8 cellular contexts compared by ENCODE assay signal in the genomic region with DNA sequence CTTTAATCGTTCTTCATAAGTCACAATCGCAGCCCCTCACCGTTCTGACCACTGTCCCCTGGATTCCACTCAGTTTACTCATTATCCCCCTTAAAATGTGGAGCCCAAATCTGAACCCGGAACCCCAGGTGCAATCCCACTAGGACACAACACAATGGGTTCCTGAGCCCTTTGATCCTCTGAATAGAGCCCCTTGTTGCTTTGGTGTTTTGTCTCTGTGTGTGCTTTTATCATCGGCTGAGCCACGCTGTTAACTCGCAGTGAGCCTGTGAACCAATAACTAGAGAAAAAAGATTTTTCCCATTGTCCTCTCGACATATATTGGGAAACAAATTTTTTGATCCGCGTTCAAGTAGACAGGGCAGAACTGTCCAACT. TPM values are rescaled to one million over a fixed set of nuclear protein-coding genes. Genes with fewer than 3 reads are reported as not detected.
DNase-seq lines count a peak whose midpoint lies in the region; ATAC-seq and TF ChIP-seq lines count a peak whose summit lies in the region.

No MANE protein-coding gene starts in this region.

- TF ChIP-seq POLR2A in Peyer's patch (IDR thresholded peaks at IDR 0.05) (no peak), esophagus muscularis mucosa (IDR thresholded peaks at IDR 0.05; ENCODE audit: low read depth) (no peak)

- H3K36me3 ChIP-seq in Peyer's patch (no peaks in the 10 kb centered on the region), esophagus muscularis mucosa (no peaks in the 10 kb centered on the region), psoas muscle (ENCODE audit: insufficient read depth in 1 of 2, low read depth in 1 of 2) (no peaks in the 10 kb centered on the region)

- no peaks in the 10 kb centered on the region for H3K27me3 ChIP-seq in Peyer's patch
- no peaks in the 10 kb centered on the region for H3K27me3 ChIP-seq in esophagus muscularis mucosa
- H3K27me3 ChIP-seq in psoas muscle (ENCODE audit: insufficient read depth in 3 of 3, low read length in 2 of 3): no peaks in the 10 kb centered on the region

- H3K4me3 ChIP-seq in GM12864 (ENCODE audit: low read depth, low read length) (peak overlapping the region; percentile 85), Peyer's patch (peak overlapping the region; percentile 61 to 91 (median 72)), esophagus muscularis mucosa (peak overlapping the region; percentile 68 to 78 (median 72)), psoas muscle (peak overlapping the region; percentile 81)

- peaks cover 0 to 3% (median 0%) of the 10 kb centered on the region in 4 donors for H3K4me1 ChIP-seq in Peyer's patch
- peaks cover 9 to 39% (median 29%) of the 10 kb centered on the region in 4 donors for H3K4me1 ChIP-seq in esophagus muscularis mucosa
- H3K4me1 ChIP-seq in psoas muscle: no peaks in the 10 kb centered on the region

- peak overlapping the region; percentile 38 to 95 (median 84) for H3K27ac ChIP-seq in Peyer's patch
- H3K27ac ChIP-seq in esophagus muscularis mucosa (replicated peaks in 1 of 4): peak overlapping the region; percentile 91 to 96 (median 94)
- H3K27ac ChIP-seq in psoas muscle: peak overlapping the region; percentile 85

- ATAC-seq in psoas muscle (no peak), HG02642 (IDR thresholded peaks at IDR 0.05; ENCODE audit: poor library complexity, unreplicated experiment) (no peak)

- TF ChIP-seq CTCF in GM12864 (IDR thresholded peaks at IDR 0.05; ENCODE audit: low read depth, low read length, missing control alignments) (no peak), Peyer's patch (IDR thresholded peaks at IDR 0.05) (no peak), esophagus muscularis mucosa (IDR thresholded peaks at IDR 0.05) (no peak), psoas muscle (IDR thresholded peaks at IDR 0.05) (no peak)

- intact Hi-C loops in esophagus muscularis mucosa (cut with DNase I): loop anchor here (10.0 kb wide), 1 partner anchor 358 kb away; a partner anchor contains a TSS
- intact Hi-C loops in psoas muscle (cut with DNase I): loop anchor here in 1 of 2 donors (10.0 kb wide), 1 partner anchor 668 kb away; a partner anchor contains a TSS

- 47% methylated on average over 10 of the region's 10 CpGs for WGBS in esophagus muscularis mucosa
- 21 to 47% (median 23%) methylated on average over 10 of the region's 10 CpGs for WGBS in psoas muscle, 3 donors

- no peak for TF ChIP-seq EP300 in esophagus muscularis mucosa (IDR thresholded peaks at IDR 0.05)

- H3K9me3 ChIP-seq in Peyer's patch (no peaks in the 10 kb centered on the region), esophagus muscularis mucosa (no peaks in the 10 kb centered on the region), psoas muscle (no peaks in the 10 kb centered on the region)

- no peak for DNase-seq in GM12864 (ENCODE audit: low read depth)
- DNase-seq in Peyer's patch: no peak
- DNase-seq in esophagus muscularis mucosa (ENCODE audit: extremely low spot score): no peak
- no peak for DNase-seq in psoas muscle
- DNase-seq in anterior cingulate cortex (lab: John Stamatoyannopoulos, UW): no peak
- DNase-seq in COLO668 (lab: John Stamatoyannopoulos, UW; ENCODE audit: unreplicated experiment): no peak
- no peak for DNase-seq in kidney glomerular epithelial cell (lab: John Stamatoyannopoulos, UW)

RNA-seq across cellular contexts. Expression of a gene that starts 0.7 kb away (rescaled TPM):
- total RNA-seq in Peyer's patch (100 to 1,000 TPM; 145 to 276 (median 200) TPM), esophagus muscularis mucosa (100 to 1,000 TPM in 1 of 4 donors, 10 to 100 TPM in 3; 45.7 to 137 (median 78.8) TPM), psoas muscle (100 to 1,000 TPM; 394 to 823 (median 575) TPM)
- polyA plus RNA-seq in psoas muscle: 100 to 1,000 TPM; 374 to 866 (median 679) TPM
